In genomic region chr6:149691201-149691600, GRCh38 we compare ENCODE assay signal across 1 cellular context.
A peak's percentile ranks its signal among the peaks of the same experiment; 100 is the strongest.
TF ChIP-seq lines count a peak whose summit lies in the region.

No MANE protein-coding gene starts in this region.

TF ChIP-seq in HepG2, 621 proteins besides CTCF, POLR2A, EP300 and RAD21:
- TF ChIP-seq PCBP1 (IDR thresholded peaks at IDR 0.05; ENCODE audit: borderline replicate concordance, low read depth, low read length) (no peak), PHF5A (CRISPR knock-in tag; IDR thresholded peaks at IDR 0.05; ENCODE audit: low read depth, unreplicated experiment) (no peak), ZNF12 (CRISPR knock-in tag; IDR thresholded peaks at IDR 0.05) (peak; percentile 82; the same call in 1 of the 2 replicates), ZBTB34 (CRISPR knock-in tag; IDR thresholded peaks at IDR 0.05) (no peak), ZFP36 (IDR thresholded peaks at IDR 0.05; ENCODE audit: borderline replicate concordance, low read depth, low read length, partially characterized antibody) (no peak), ZNF788 (CRISPR knock-in tag; IDR thresholded peaks at IDR 0.05; ENCODE audit: borderline replicate concordance) (no peak), ZMAT3 (CRISPR knock-in tag; conservative IDR thresholded peaks at IDR 0.05) (no peak), BCLAF1 (IDR thresholded peaks at IDR 0.05) (no peak), ZSCAN9 (CRISPR knock-in tag; IDR thresholded peaks at IDR 0.05; ENCODE audit: borderline replicate concordance) (no peak), RXRB (CRISPR knock-in tag; IDR thresholded peaks at IDR 0.05; ENCODE audit: borderline replicate concordance) (no peak), RBM22 (optimal IDR thresholded peaks at IDR 0.05; ENCODE audit: low read length) (peak; percentile 57), ZBTB33 (CRISPR knock-in tag; IDR thresholded peaks at IDR 0.05) (no peak), HDAC1 (CRISPR knock-in tag; IDR thresholded peaks at IDR 0.05) (no peak), ZBTB14 (CRISPR knock-in tag; IDR thresholded peaks at IDR 0.05) (no peak), TAF15 (IDR thresholded peaks at IDR 0.05; ENCODE audit: low read depth, low read length, poor library complexity, severe bottlenecking) (no peak)
